In genomic region chr2:171626949-171627348, GRCh38 we compare ENCODE assay signal across 26 cellular contexts.
"Had no signal": no experiment of that assay in that cellular context is flagged by ENCODE, and none has a peak within 500 bp of the region (broad histone marks: within the 10 kb centered on the region; RNA-seq: fewer than 3 reads in every experiment).

No MANE protein-coding gene starts in this region.

- H3K27ac ChIP-seq: HL-60, RWPE1 had no signal

- H3K9me2 ChIP-seq: SK-N-SH had no signal

- H3K27ac Mint-ChIP-seq: IgD-negative memory B cell; T-cell; T-helper 1 cell treated with Interleukin-12 subunit alpha and Interleukin-12 subunit beta and Interleukin-4 antibody, amounts not matched to agents 30 μg/mL and 1 μg/mL, for 36 hours had no signal

- DNase-seq: KBM-7, MG63, NCI-H1048, NCI-H1105 treated with DMSO at 0.1 percent for 48 hours, NCI-H1417 treated with DMSO at 0.1 percent for 48 hours, NCI-H146, NCI-H1694 treated with DMSO at 0.1 percent for 48 hours, NCI-H1930, NCI-H2081, NCI-H2171, NCI-H226, NCI-H446, NCI-H510A, NCI-H524 treated with DMSO at 0.1 percent for 48 hours, NCI-H69, NCI-H774, PC-3, SHP77, SK-N-SH, SW 1271, T-cell had no signal

- H3K4me2 ChIP-seq: SK-N-SH had no signal

- H3K4me3 ChIP-seq: MG63 had no signal

- H3K27me3 ChIP-seq: MG63 had no signal

- H3K36me3 ChIP-seq: MG63 had no signal

- ATAC-seq: Panc1, PC-3, T-cell had no signal

- H3K4me1 Mint-ChIP-seq: IgD-negative memory B cell, T-cell had no signal

- H3K9ac ChIP-seq: SK-N-SH had no signal

- H3K4me3 Mint-ChIP-seq: IgD-negative memory B cell; T-cell; T-helper 1 cell treated with Interleukin-12 subunit alpha and Interleukin-12 subunit beta and Interleukin-4 antibody, amounts not matched to agents 30 μg/mL and 1 μg/mL, for 36 hours had no signal
